In the genomic region with DNA sequence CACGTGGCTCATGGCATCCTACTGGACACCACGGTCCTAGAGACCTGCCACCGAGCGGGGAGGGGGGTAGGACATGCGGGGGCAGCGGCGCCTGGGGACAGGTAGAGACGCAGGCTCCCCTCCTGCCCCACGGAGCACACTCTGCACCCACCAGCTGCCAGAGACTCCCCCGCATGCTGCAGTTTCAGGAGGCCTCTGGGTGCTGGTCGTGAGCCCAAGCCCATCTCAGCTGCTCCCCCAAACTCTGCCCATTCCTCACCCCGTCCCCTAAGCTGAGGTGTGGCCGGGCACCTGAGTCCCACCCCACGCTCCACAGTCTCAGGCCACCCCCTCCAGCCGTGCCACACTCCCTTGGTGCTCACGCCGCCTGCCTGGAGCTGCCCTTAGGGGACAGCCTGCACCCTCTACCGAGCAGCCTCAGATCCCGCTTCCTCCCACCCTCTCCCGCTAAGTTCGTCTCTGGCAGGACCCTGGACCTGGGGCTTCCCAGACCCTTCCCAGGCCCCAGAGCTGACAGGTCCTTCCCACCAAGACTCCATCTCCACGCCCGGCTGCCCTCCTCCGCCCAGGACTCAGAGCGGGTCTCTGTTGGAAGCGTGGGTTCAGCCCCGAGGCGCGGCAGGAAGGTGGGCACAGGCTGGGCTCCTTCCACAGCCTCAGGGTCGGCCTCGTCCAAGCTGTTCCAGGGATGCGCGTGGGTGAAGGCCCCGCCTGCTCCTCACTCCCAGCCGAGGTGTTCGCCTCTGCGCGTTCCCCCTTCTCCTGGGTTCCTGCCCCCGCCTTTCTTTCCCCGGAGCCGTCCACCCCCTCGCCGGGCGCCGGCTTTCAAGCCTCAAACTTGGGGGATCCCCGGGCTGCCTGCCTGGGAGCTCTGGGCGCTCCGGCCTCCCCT, we compare ENCODE assay signal across 6 cellular contexts. TPM values are rescaled to one million over a fixed set of nuclear protein-coding genes. Genes with fewer than 3 reads are reported as not detected.
A peak's percentile ranks its signal among the peaks of the same experiment; 100 is the strongest.
DNase-seq lines count a peak whose midpoint lies in the region; FAIRE-seq and TF ChIP-seq lines count a peak whose summit lies in the region.

No MANE protein-coding gene starts in this region.

- H3K4me1 Mint-ChIP-seq in activated naive CD4-positive, alpha-beta T cell treated with anti-CD3 and anti-CD28 coated beads for 36 hours (ENCODE audit: low read depth) = peaks cover 9% of the 10 kb centered on the region

- no peak for TF ChIP-seq POLR2A in suprapubic skin (IDR thresholded peaks at IDR 0.05)
- TF ChIP-seq POLR2A in GM12892 (IDR thresholded peaks at IDR 0.05; ENCODE audit: low read depth, low read length) = no peak

- H3K4me1 ChIP-seq in right atrium auricular region = peaks cover 0 to 20% of the 10 kb centered on the region in 2 donors
- H3K4me1 ChIP-seq in suprapubic skin = peaks cover 29% of the 10 kb centered on the region

- TF ChIP-seq EP300 in suprapubic skin (IDR thresholded peaks at IDR 0.05) = no peak

- DNase-seq in activated naive CD4-positive, alpha-beta T cell treated with anti-CD3 and anti-CD28 coated beads for 36 hours = peak; percentile 33
- DNase-seq in activated naive CD4-positive, alpha-beta T cell treated with anti-CD3 and anti-CD28 coated beads, Interleukin-2, amount 50 U/mL, for 16 hours = no peak
- DNase-seq in right atrium auricular region (ENCODE audit: low spot score) (no peak), suprapubic skin (ENCODE audit: low spot score in 2 of 2) (peak in 1 of 2 donors; percentile 66), NCI-H524 (lab: John Stamatoyannopoulos, UW) (no peak), GM12892 (ENCODE audit: insufficient read length) (no peak)

- peak overlapping the region; percentile 74 to 90 for H3K4me3 ChIP-seq in right atrium auricular region
- H3K4me3 ChIP-seq in suprapubic skin = peak overlapping the region; percentile 79

- H3K9me3 ChIP-seq in right atrium auricular region = peaks cover 3 to 10% of the 10 kb centered on the region in 2 donors
- H3K9me3 ChIP-seq in suprapubic skin = no peaks in the 10 kb centered on the region

- peaks cover 5% of the 10 kb centered on the region for H3K27me3 Mint-ChIP-seq in activated naive CD4-positive, alpha-beta T cell treated with anti-CD3 and anti-CD28 coated beads for 36 hours (ENCODE audit: low read depth)

- no peak for TF ChIP-seq CTCF in right atrium auricular region (IDR thresholded peaks at IDR 0.05)
- TF ChIP-seq CTCF in suprapubic skin (IDR thresholded peaks at IDR 0.05) = no peak

- CTCF ChIA-PET in activated naive CD4-positive, alpha-beta T cell treated with anti-CD3 and anti-CD28 coated beads for 36 hours (lab: Charles Lee) = no interaction called here

- intact Hi-C loops in activated naive CD4-positive, alpha-beta T cell treated with anti-CD3 and anti-CD28 coated beads for 36 hours (cut with micrococcal nuclease) = loop anchor here (5.0 kb wide), 2 partner anchors 50 to 55 kb away; a partner anchor contains a TSS

- H3K36me3 ChIP-seq in right atrium auricular region (no peaks in the 10 kb centered on the region), suprapubic skin (no peaks in the 10 kb centered on the region)

- peaks cover 3% of the 10 kb centered on the region for H3K36me3 Mint-ChIP-seq in activated naive CD4-positive, alpha-beta T cell treated with anti-CD3 and anti-CD28 coated beads for 36 hours (ENCODE audit: low read depth)

- 45% methylated on average over 21 of the region's 48 CpGs for WGBS in suprapubic skin

- peaks cover 7% of the 10 kb centered on the region for H3K9me3 Mint-ChIP-seq in activated naive CD4-positive, alpha-beta T cell treated with anti-CD3 and anti-CD28 coated beads for 36 hours

- no peaks in the 10 kb centered on the region for H3K27me3 ChIP-seq in right atrium auricular region
- no peaks in the 10 kb centered on the region for H3K27me3 ChIP-seq in suprapubic skin

- no peak overlapping the region for H3K27ac Mint-ChIP-seq in activated naive CD4-positive, alpha-beta T cell treated with anti-CD3 and anti-CD28 coated beads for 36 hours

- peak overlapping the region; percentile 57 for H3K4me3 Mint-ChIP-seq in activated naive CD4-positive, alpha-beta T cell treated with anti-CD3 and anti-CD28 coated beads for 36 hours

- FAIRE-seq in GM12892 (lab: Jason Lieb, UNC) = no peak

- H3K27ac ChIP-seq in right atrium auricular region = peak overlapping the region in 1 of 2 donors; percentile 66
- H3K27ac ChIP-seq in suprapubic skin = no peak overlapping the region

RNA-seq across cellular contexts. Expression of a gene that starts 1.3 kb away (rescaled TPM):
- total RNA-seq in activated naive CD4-positive, alpha-beta T cell treated with anti-CD3 and anti-CD28 coated beads for 36 hours = under 1 TPM; 0.42 to 0.52 TPM
- total RNA-seq in right atrium auricular region = 10 to 100 TPM; 10.2 to 20.8 TPM
- 10 to 100 TPM; 15.9 to 24.3 (median 21.6) TPM for total RNA-seq in suprapubic skin
- 1.4 TPM for polyA plus RNA-seq in GM12892 (2012; ENCODE audit: missing spikeins)

RNA-seq across cellular contexts. Expression of a gene that starts 19.3 kb away (rescaled TPM):
- 10 to 100 TPM; 30.0 to 31.7 TPM for total RNA-seq in activated naive CD4-positive, alpha-beta T cell treated with anti-CD3 and anti-CD28 coated beads for 36 hours
- total RNA-seq in right atrium auricular region (1 to 10 TPM; 6.1 TPM), suprapubic skin (10 to 100 TPM; 15.9 to 26.6 (median 21.4) TPM)
- polyA plus RNA-seq in GM12892 (2012; ENCODE audit: missing spikeins) = 31.9 TPM

RNA-seq across cellular contexts. Expression of a gene that starts 38.3 kb away (rescaled TPM):
- 1 to 10 TPM; 1.3 to 1.8 TPM for total RNA-seq in activated naive CD4-positive, alpha-beta T cell treated with anti-CD3 and anti-CD28 coated beads for 36 hours
- total RNA-seq in right atrium auricular region = 10 to 100 TPM in 1 of 2 donors, 1 to 10 TPM in 1; 5.1 to 28.3 TPM
- 10 to 100 TPM in 1 of 4 donors, 1 to 10 TPM in 3; 2.0 to 19.2 (median 4.2) TPM for total RNA-seq in suprapubic skin
- 0.21 TPM for polyA plus RNA-seq in GM12892 (2012; ENCODE audit: missing spikeins)

RNA-seq across cellular contexts. Expression of a gene that starts 48.9 kb away (rescaled TPM):
- total RNA-seq in activated naive CD4-positive, alpha-beta T cell treated with anti-CD3 and anti-CD28 coated beads for 36 hours = 10 to 100 TPM; 23.2 to 25.0 TPM
- total RNA-seq in right atrium auricular region (10 to 100 TPM; 41.2 to 46.4 TPM), suprapubic skin (10 to 100 TPM; 70.1 to 96.8 (median 90.0) TPM)
- 36.7 TPM for polyA plus RNA-seq in GM12892 (2012; ENCODE audit: missing spikeins)

RNA-seq across cellular contexts. Expression of a gene that starts 54.7 kb away (rescaled TPM):
- 10 to 100 TPM; 71.8 to 75.3 TPM for total RNA-seq in activated naive CD4-positive, alpha-beta T cell treated with anti-CD3 and anti-CD28 coated beads for 36 hours
- total RNA-seq in right atrium auricular region (10 to 100 TPM; 19.4 to 29.6 TPM), suprapubic skin (100 to 1,000 TPM in 1 of 4 donors, 10 to 100 TPM in 3; 49.7 to 119 (median 71.5) TPM)
- polyA plus RNA-seq in GM12892 (2012; ENCODE audit: missing spikeins) = 40.0 TPM

Comparison
In these comparisons a context has a peak if more than half of its experiments do, and no peak if none do; other contexts are left out.
1. RNA of a gene that starts 1.3 kb away (total RNA-seq): 15.9 to 24.3 TPM in suprapubic skin and 10.2 to 20.8 TPM in right atrium auricular region; 0.42 to 0.52 TPM in activated naive CD4-positive, alpha-beta T cell treated with anti-CD3 and anti-CD28 coated beads for 36 hours; every median in the first group is over 4 times any median in the second.